In genomic region chr10:88082391-88082790, GRCh38 we compare ENCODE assay signal across 13 cellular contexts.
DNase-seq lines count a peak whose midpoint lies in the region; ATAC-seq and TF ChIP-seq lines count a peak whose summit lies in the region.
"Had no signal": no experiment of that assay in that cellular context is flagged by ENCODE, and none has a peak within 500 bp of the region (broad histone marks: within the 10 kb centered on the region; RNA-seq: fewer than 3 reads in every experiment).

No MANE protein-coding gene starts in this region.

- no peak overlapping the region for H3K4me3 ChIP-seq in suprapubic skin

- WGBS in suprapubic skin: 99% methylated on average over 3 of the region's 3 CpGs

- peaks cover 9 to 11% (median 10%) of the 10 kb centered on the region in 3 donors for H3K27me3 Mint-ChIP-seq in immature natural killer cell (ENCODE audit: low read depth in 3 of 3)

- DNase-seq in immature natural killer cell: no peak
- DNase-seq in suprapubic skin (ENCODE audit: low spot score in 2 of 2): no peak
- no peak for DNase-seq in superior temporal gyrus (ENCODE audit: extremely low spot score)
- DNase-seq in SW 1271 (lab: John Stamatoyannopoulos, UW): no peak
- no peak for DNase-seq in retina
- DNase-seq: activated T-cell treated with anti-CD3 and anti-CD28 coated beads, Interleukin-2, amount 50 U/mL, for 48 hours; erythroblast; NCI-H2081; nucleus accumbens had no signal

- H3K9me3 Mint-ChIP-seq in immature natural killer cell: no peaks in the 10 kb centered on the region

- H3K9me3 ChIP-seq in suprapubic skin: no peaks in the 10 kb centered on the region

- H3K4me1 Mint-ChIP-seq in immature natural killer cell: peaks cover 33 to 51% of the 10 kb centered on the region in 2 donors

- H3K27ac ChIP-seq in suprapubic skin: no peak overlapping the region

- ATAC-seq in GM18861 (IDR thresholded peaks at IDR 0.05; ENCODE audit: unreplicated experiment) (peak; percentile 2), GM21723 (IDR thresholded peaks at IDR 0.05; ENCODE audit: unreplicated experiment) (peak; percentile 35), HG03139 (IDR thresholded peaks at IDR 0.05; ENCODE audit: unreplicated experiment) (peak; percentile 17)
- ATAC-seq: Panc1 had no signal

- no peak for TF ChIP-seq EP300 in suprapubic skin (IDR thresholded peaks at IDR 0.05)

- peaks cover 11% of the 10 kb centered on the region for H3K4me1 ChIP-seq in suprapubic skin

- peak overlapping the region in 4 of 5 donors; percentile 9 to 66 (median 55) for H3K4me3 Mint-ChIP-seq in immature natural killer cell

- TF ChIP-seq POLR2A in suprapubic skin (IDR thresholded peaks at IDR 0.05): no peak

- H3K27me3 ChIP-seq in suprapubic skin: no peaks in the 10 kb centered on the region

- H3K27ac Mint-ChIP-seq in immature natural killer cell: peak overlapping the region in 4 of 6 donors; percentile 1 to 10 (median 6)

- no peak for TF ChIP-seq CTCF in suprapubic skin (IDR thresholded peaks at IDR 0.05)

- H3K36me3 ChIP-seq in suprapubic skin: no peaks in the 10 kb centered on the region

- peaks cover 0 to 9% (median 0%) of the 10 kb centered on the region in 3 donors for H3K36me3 Mint-ChIP-seq in immature natural killer cell
